ENCODE assay signal across 24 cellular contexts in the genomic region with DNA sequence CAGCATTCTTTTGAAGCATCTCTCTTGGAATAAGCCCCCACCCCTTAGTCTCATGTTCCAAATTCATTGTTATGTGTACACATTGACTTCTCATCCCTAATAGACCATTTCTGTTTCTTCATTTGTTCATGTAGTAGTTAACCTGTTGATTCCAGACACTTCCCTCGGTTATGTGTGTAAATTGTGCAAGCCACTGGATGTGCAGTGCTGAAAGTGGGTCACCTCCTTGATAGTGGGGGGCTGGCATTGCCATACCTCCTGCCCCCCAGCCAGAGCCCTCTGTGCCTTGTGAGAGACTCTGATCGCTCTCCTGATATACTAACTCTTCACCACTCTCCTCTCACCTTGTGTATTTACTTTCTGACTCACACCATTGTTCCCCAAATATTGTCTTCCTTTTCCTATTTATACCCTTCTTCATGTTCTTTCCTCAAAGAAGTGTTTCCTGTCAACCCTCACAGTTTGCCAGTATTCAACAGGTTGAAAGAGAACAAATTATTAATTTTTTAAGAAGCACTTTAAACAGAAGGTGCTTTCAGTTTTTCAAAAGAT. TPM values are rescaled to one million over a fixed set of nuclear protein-coding genes. Genes with fewer than 3 reads are reported as not detected.
A peak's percentile ranks its signal among the peaks of the same experiment; 100 is the strongest.
DNase-seq lines count a peak whose midpoint lies in the region; ATAC-seq and TF ChIP-seq lines count a peak whose summit lies in the region.
"Had no signal": no experiment of that assay in that cellular context is flagged by ENCODE, and none has a peak within 500 bp of the region (broad histone marks: within the 10 kb centered on the region; RNA-seq: fewer than 3 reads in every experiment).

No MANE protein-coding gene starts in this region.

- peaks cover 66% of the 10 kb centered on the region for H3K4me1 Mint-ChIP-seq in stimulated activated naive CD8-positive, alpha-beta T cell treated with anti-CD3 and anti-CD28 coated beads, Interleukin-15, Interleukin-2, amounts not matched to agents 100 ng/mL and 50 ng/mL, for 24 hours (ENCODE audit: low read depth)
- peaks cover 72% of the 10 kb centered on the region for H3K4me1 Mint-ChIP-seq in stimulated activated naive CD8-positive, alpha-beta T cell treated with anti-CD3 and anti-CD28 coated beads, Interleukin-15, amount 100 ng/mL, for 72 hours
- H3K4me1 Mint-ChIP-seq in activated T-helper 17 cell treated with anti-CD3 and anti-CD28 coated beads, Interleukin-2, amount 50 U/mL, for 72 hours: peaks cover 21% of the 10 kb centered on the region
- H3K4me1 Mint-ChIP-seq in type B pancreatic cell (ENCODE audit: unreplicated experiment): peaks cover 24% of the 10 kb centered on the region

- H3K4me3 Mint-ChIP-seq in stimulated activated naive CD8-positive, alpha-beta T cell treated with anti-CD3 and anti-CD28 coated beads, Interleukin-15, Interleukin-2, amounts not matched to agents 100 ng/mL and 50 ng/mL, for 24 hours: no peak overlapping the region
- no peak overlapping the region for H3K4me3 Mint-ChIP-seq in stimulated activated naive CD8-positive, alpha-beta T cell treated with anti-CD3 and anti-CD28 coated beads, Interleukin-15, amount 100 ng/mL, for 72 hours
- no peak overlapping the region for H3K4me3 Mint-ChIP-seq in activated T-helper 17 cell treated with anti-CD3 and anti-CD28 coated beads, Interleukin-2, amount 50 U/mL, for 72 hours
- no peak overlapping the region for H3K4me3 Mint-ChIP-seq in type B pancreatic cell

- peaks cover 8% of the 10 kb centered on the region for H3K36me3 Mint-ChIP-seq in stimulated activated naive CD8-positive, alpha-beta T cell treated with anti-CD3 and anti-CD28 coated beads, Interleukin-15, Interleukin-2, amounts not matched to agents 100 ng/mL and 50 ng/mL, for 24 hours (ENCODE audit: low read depth)
- peaks cover 9% of the 10 kb centered on the region for H3K36me3 Mint-ChIP-seq in activated T-helper 17 cell treated with anti-CD3 and anti-CD28 coated beads, Interleukin-2, amount 50 U/mL, for 72 hours (ENCODE audit: low read depth)
- peaks cover 15% of the 10 kb centered on the region for H3K36me3 Mint-ChIP-seq in type B pancreatic cell

- H3K27ac Mint-ChIP-seq in stimulated activated naive CD8-positive, alpha-beta T cell treated with anti-CD3 and anti-CD28 coated beads, Interleukin-15, Interleukin-2, amounts not matched to agents 100 ng/mL and 50 ng/mL, for 24 hours: peak overlapping the region; percentile 43
- H3K27ac Mint-ChIP-seq in stimulated activated naive CD8-positive, alpha-beta T cell treated with anti-CD3 and anti-CD28 coated beads, Interleukin-15, amount 100 ng/mL, for 72 hours: no peak overlapping the region
- peak overlapping the region; percentile 1 for H3K27ac Mint-ChIP-seq in activated T-helper 17 cell treated with anti-CD3 and anti-CD28 coated beads, Interleukin-2, amount 50 U/mL, for 72 hours
- H3K27ac Mint-ChIP-seq in type B pancreatic cell: no peak overlapping the region

- no peak for DNase-seq in stimulated activated naive CD8-positive, alpha-beta T cell treated with anti-CD3 and anti-CD28 coated beads, Interleukin-15, amount 100 ng/mL, for 72 hours
- DNase-seq in lung microvascular endothelial cell (ENCODE audit: low read depth in 2 of 2) (peak; percentile 41 to 47), H7 (no peak), caudate nucleus (lab: John Stamatoyannopoulos, UW) (no peak), type B pancreatic cell (ENCODE audit: extremely low spot score, unreplicated experiment) (no peak), dedifferentiated amniotic fluid mesenchymal stem cell (ENCODE audit: extremely low spot score) (no peak)
- DNase-seq: activated CD4-positive, alpha-beta T cell treated with anti-CD3 and anti-CD28 coated beads, Interleukin-2, amount 50 U/mL, for 1 hour; activated gamma-delta T cell; adrenal gland; KBM-7; kidney; MV-4-11; NCI-H187; NCI-H446; psoas muscle; stimulated activated CD4-positive, alpha-beta T cell treated with anti-CD3 and anti-CD28 coated beads, Interleukin-4, amount 100 ng/mL, for 24 hours; T-helper 2 cell had no signal

- H3K27me3 Mint-ChIP-seq in stimulated activated naive CD8-positive, alpha-beta T cell treated with anti-CD3 and anti-CD28 coated beads, Interleukin-15, Interleukin-2, amounts not matched to agents 100 ng/mL and 50 ng/mL, for 24 hours: no peaks in the 10 kb centered on the region
- no peaks in the 10 kb centered on the region for H3K27me3 Mint-ChIP-seq in stimulated activated naive CD8-positive, alpha-beta T cell treated with anti-CD3 and anti-CD28 coated beads, Interleukin-15, amount 100 ng/mL, for 72 hours
- no peaks in the 10 kb centered on the region for H3K27me3 Mint-ChIP-seq in activated T-helper 17 cell treated with anti-CD3 and anti-CD28 coated beads, Interleukin-2, amount 50 U/mL, for 72 hours
- no peaks in the 10 kb centered on the region for H3K27me3 Mint-ChIP-seq in type B pancreatic cell

- ATAC-seq in stimulated activated naive CD8-positive, alpha-beta T cell treated with anti-CD3 and anti-CD28 coated beads, Interleukin-15, amount 100 ng/mL, for 72 hours: no peak
- ATAC-seq in activated T-helper 17 cell treated with anti-CD3 and anti-CD28 coated beads, Interleukin-2, amount 50 U/mL, for 72 hours (replicated peaks): no peak
- ATAC-seq: gastroesophageal sphincter, psoas muscle had no signal

- no peaks in the 10 kb centered on the region for H3K36me3 ChIP-seq in H7 (replicated peaks; ENCODE audit: control insufficient read depth, insufficient read depth, low read length)
- H3K36me3 ChIP-seq: adrenal gland, esophagus muscularis mucosa, gastroesophageal sphincter had no signal

- no peaks in the 10 kb centered on the region for H3K27me3 ChIP-seq in H7 (ENCODE audit: control insufficient read depth, insufficient read depth, low read length)
- H3K27me3 ChIP-seq: adrenal gland, esophagus muscularis mucosa, gastroesophageal sphincter had no signal

- H3K27ac ChIP-seq in caudate nucleus (ENCODE audit: low read depth, low read length): no peak overlapping the region
- H3K27ac ChIP-seq: adrenal gland, esophagus muscularis mucosa, gastroesophageal sphincter, psoas muscle, skin epidermis, VCaP had no signal

- H3K4me3 ChIP-seq in H7 (ENCODE audit: insufficient read depth, low read depth, low read length): no peak overlapping the region
- H3K4me3 ChIP-seq: adrenal gland, esophagus muscularis mucosa, gastroesophageal sphincter, lung, psoas muscle, skin epidermis had no signal

- no peak for TF ChIP-seq CTCF in type B pancreatic cell (conservative IDR thresholded peaks at IDR 0.05)

- no peaks in the 10 kb centered on the region for H3K9me3 Mint-ChIP-seq in stimulated activated naive CD8-positive, alpha-beta T cell treated with anti-CD3 and anti-CD28 coated beads, Interleukin-15, Interleukin-2, amounts not matched to agents 100 ng/mL and 50 ng/mL, for 24 hours
- no peaks in the 10 kb centered on the region for H3K9me3 Mint-ChIP-seq in stimulated activated naive CD8-positive, alpha-beta T cell treated with anti-CD3 and anti-CD28 coated beads, Interleukin-15, amount 100 ng/mL, for 72 hours
- H3K9me3 Mint-ChIP-seq in activated T-helper 17 cell treated with anti-CD3 and anti-CD28 coated beads, Interleukin-2, amount 50 U/mL, for 72 hours: no peaks in the 10 kb centered on the region
- H3K9me3 Mint-ChIP-seq in type B pancreatic cell: no peaks in the 10 kb centered on the region

RNA-seq across cellular contexts. Expression of gene HIVEP1, which starts 59.0 kb away (rescaled TPM):
- 10 to 100 TPM; 29.4 to 75.5 TPM for total RNA-seq in activated T-helper 17 cell treated with anti-CD3 and anti-CD28 coated beads, Interleukin-2, amount 50 U/mL, for 72 hours
- total RNA-seq in lung microvascular endothelial cell: 6.8 and 8.5 TPM in 2 replicates
- total RNA-seq in H7 (2014; rRNA removed; shearing (Covaris generic)): 13.3 and 16.0 TPM in 2 replicates
- total RNA-seq in type B pancreatic cell (ENCODE audit: low replicate concordance): 37.4 and 52.3 TPM in 2 replicates

Comparison
In these comparisons a context has a peak if more than half of its experiments do, and no peak if none do; other contexts are left out.
1. H3K27ac Mint-ChIP-seq: peak in stimulated activated naive CD8-positive, alpha-beta T cell treated with anti-CD3 and anti-CD28 coated beads, Interleukin-15, Interleukin-2, amounts not matched to agents 100 ng/mL and 50 ng/mL, for 24 hours (single experiment) and activated T-helper 17 cell treated with anti-CD3 and anti-CD28 coated beads, Interleukin-2, amount 50 U/mL, for 72 hours (single experiment); none in stimulated activated naive CD8-positive, alpha-beta T cell treated with anti-CD3 and anti-CD28 coated beads, Interleukin-15, amount 100 ng/mL, for 72 hours (0 of 2) and type B pancreatic cell (single experiment).
2. DNase-seq: peak in lung microvascular endothelial cell (2 of 2); none in stimulated activated naive CD8-positive, alpha-beta T cell treated with anti-CD3 and anti-CD28 coated beads, Interleukin-15, amount 100 ng/mL, for 72 hours (0 of 2), H7 (single experiment), caudate nucleus (0 of 61), type B pancreatic cell (single experiment) and dedifferentiated amniotic fluid mesenchymal stem cell (single experiment).